ENCODE assay signal across 28 cellular contexts in the genomic region with DNA sequence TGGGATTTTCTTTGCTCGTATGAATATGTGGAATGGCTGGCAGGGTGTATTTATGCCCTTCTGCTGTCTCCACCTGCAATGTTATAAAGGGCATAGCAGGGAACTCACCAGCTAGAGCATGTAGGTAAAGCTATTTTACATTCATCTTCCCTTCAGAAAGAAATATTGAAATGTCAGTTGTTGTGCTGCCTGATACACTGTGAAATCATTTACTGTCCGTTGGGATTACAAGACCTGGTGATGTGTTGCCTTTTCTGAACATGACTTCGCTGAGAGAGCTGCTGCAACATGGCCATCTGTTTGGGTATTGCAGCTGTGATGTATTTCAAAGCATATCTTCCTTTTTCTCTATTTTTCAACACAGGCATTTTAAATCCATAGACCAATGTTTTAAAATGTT.
"Had no signal": no experiment of that assay in that cellular context is flagged by ENCODE, and none has a peak within 500 bp of the region (broad histone marks: within the 10 kb centered on the region; RNA-seq: fewer than 3 reads in every experiment).

No MANE protein-coding gene starts in this region.

- H3K4me3 ChIP-seq: stomach, suprapubic skin, testis, thoracic aorta, thyroid gland, tibial artery, tibial nerve, transverse colon, upper lobe of left lung, upper lobe of right lung, uterus, vagina had no signal

- H3K27me3 Mint-ChIP-seq: stimulated activated memory B cell treated with anti-CD40 and anti-IgM and Interleukin-4, amounts not matched to agents 10 μg/mL and 1 μg/mL and 100 μg/mL, for 72 hours; stimulated activated naive B cell treated with anti-CD40 and anti-IgM and Interleukin-4, amounts not matched to agents 10 μg/mL and 1 μg/mL and 100 μg/mL, for 72 hours; stimulated activated naive CD8-positive, alpha-beta T cell treated with anti-CD3 and anti-CD28 coated beads, Interleukin-15, amount 100 ng/mL, for 72 hours; stimulated activated naive CD8-positive, alpha-beta T cell treated with anti-CD3 and anti-CD28 coated beads, Interleukin-15, Interleukin-2, amounts not matched to agents 100 ng/mL and 50 ng/mL, for 24 hours; type B pancreatic cell had no signal

- H3K4me1 ChIP-seq: stomach, suprapubic skin, testis, thyroid gland, tibial artery, tibial nerve, transverse colon, upper lobe of left lung, upper lobe of right lung, uterus, vagina had no signal

- H3K9me3 Mint-ChIP-seq: stimulated activated memory B cell treated with anti-CD40 and anti-IgM and Interleukin-4, amounts not matched to agents 10 μg/mL and 1 μg/mL and 100 μg/mL, for 72 hours; type B pancreatic cell had no signal

- H3K36me3 ChIP-seq: stomach, suprapubic skin, thoracic aorta, thyroid gland, tibial artery, tibial nerve, transverse colon, upper lobe of left lung, upper lobe of right lung, uterus, vagina had no signal

- H3K4me1 Mint-ChIP-seq: stimulated activated effector memory CD8-positive, alpha-beta T cell treated with anti-CD3 and anti-CD28 coated beads, Interleukin-12 subunit alpha, Interleukin-12 subunit beta, amount 100 ng/mL, for 72 hours; stimulated activated memory B cell treated with anti-CD40 and anti-IgM and Interleukin-4, amounts not matched to agents 10 μg/mL and 1 μg/mL and 100 μg/mL, for 72 hours; stimulated activated naive B cell treated with anti-CD40 and anti-IgM and Interleukin-4, amounts not matched to agents 10 μg/mL and 1 μg/mL and 100 μg/mL, for 72 hours; stimulated activated naive CD8-positive, alpha-beta T cell treated with anti-CD3 and anti-CD28 coated beads, Interleukin-15, amount 100 ng/mL, for 72 hours had no signal

- H3K27ac ChIP-seq: stomach, suprapubic skin, testis, thoracic aorta, thyroid gland, tibial artery, tibial nerve, transverse colon, upper lobe of left lung, upper lobe of right lung, uterus, vagina had no signal

- H3K36me3 Mint-ChIP-seq: stimulated activated effector memory CD8-positive, alpha-beta T cell treated with anti-CD3 and anti-CD28 coated beads, Interleukin-12 subunit alpha, Interleukin-12 subunit beta, amount 100 ng/mL, for 72 hours; stimulated activated memory B cell treated with anti-CD40 and anti-IgM and Interleukin-4, amounts not matched to agents 10 μg/mL and 1 μg/mL and 100 μg/mL, for 72 hours; stimulated activated naive B cell treated with anti-CD40 and anti-IgM and Interleukin-4, amounts not matched to agents 10 μg/mL and 1 μg/mL and 100 μg/mL, for 72 hours; type B pancreatic cell had no signal

- DNase-seq: stimulated activated CD4-positive, alpha-beta T cell treated with anti-CD3 and anti-CD28 coated beads, Interleukin-2, amount 100 ng/mL, for 48 hours; stimulated activated CD4-positive, alpha-beta T cell treated with anti-CD3 and anti-CD28 coated beads, Interleukin-4, amount 100 ng/mL, for 1 hour; stimulated activated CD4-positive, alpha-beta T cell treated with anti-CD3 and anti-CD28 coated beads, Interleukin-4, amount 100 ng/mL, for 24 hours; stimulated activated CD4-positive, alpha-beta T cell treated with anti-CD3 and anti-CD28 coated beads, Interleukin-4, amount 100 ng/mL, for 4 hours; stimulated activated CD8-positive, alpha-beta memory T cell treated with anti-CD3 and anti-CD28 coated beads, Interleukin-4, amount 100 ng/mL, for 48 hours; stimulated activated naive B cell treated with anti-CD40 and anti-IgM and Interleukin-4, amounts not matched to agents 10 μg/mL and 1 μg/mL and 100 μg/mL, for 72 hours; stimulated activated naive CD4-positive, alpha-beta T cell; stimulated activated naive CD4-positive, alpha-beta T cell treated with Interleukin-2 at 50 U/mL for 16 hours; stimulated activated naive CD8-positive, alpha-beta T cell treated with anti-CD3 and anti-CD28 coated beads, Interleukin-15, amount 100 ng/mL, for 72 hours; stimulated activated naive CD8-positive, alpha-beta T cell treated with anti-CD3 and anti-CD28 coated beads, Interleukin-15, Interleukin-2, amounts not matched to agents 100 U/mL and 50 U/mL, for 24 hours; stomach; substantia nigra; testis; thyroid gland; tibial artery; transverse colon; trophoblast cell; upper lobe of left lung; upper lobe of right lung; uterus had no signal

- H3K4me3 Mint-ChIP-seq: stimulated activated effector memory CD8-positive, alpha-beta T cell treated with anti-CD3 and anti-CD28 coated beads, Interleukin-12 subunit alpha, Interleukin-12 subunit beta, amount 100 ng/mL, for 72 hours; stimulated activated memory B cell treated with anti-CD40 and anti-IgM and Interleukin-4, amounts not matched to agents 10 μg/mL and 1 μg/mL and 100 μg/mL, for 72 hours; stimulated activated naive B cell treated with anti-CD40 and anti-IgM and Interleukin-4, amounts not matched to agents 10 μg/mL and 1 μg/mL and 100 μg/mL, for 72 hours; stimulated activated naive CD8-positive, alpha-beta T cell treated with anti-CD3 and anti-CD28 coated beads, Interleukin-15, amount 100 ng/mL, for 72 hours; stimulated activated naive CD8-positive, alpha-beta T cell treated with anti-CD3 and anti-CD28 coated beads, Interleukin-15, Interleukin-2, amounts not matched to agents 100 ng/mL and 50 ng/mL, for 24 hours; type B pancreatic cell had no signal

- H3K9me3 ChIP-seq: stomach, suprapubic skin, testis, thoracic aorta, thyroid gland, tibial artery, tibial nerve, transverse colon, upper lobe of left lung, upper lobe of right lung, uterus, vagina had no signal

- H3K27me3 ChIP-seq: stomach, suprapubic skin, testis, thyroid gland, tibial artery, tibial nerve, transverse colon, upper lobe of left lung, upper lobe of right lung, uterus, vagina had no signal

- ATAC-seq: stimulated activated effector memory CD8-positive, alpha-beta T cell treated with anti-CD3 and anti-CD28 coated beads, Interleukin-12 subunit alpha, Interleukin-12 subunit beta, amount 100 ng/mL, for 72 hours; stimulated activated memory B cell treated with anti-CD40 and anti-IgM and Interleukin-4, amounts not matched to agents 10 μg/mL and 1 μg/mL and 100 μg/mL, for 72 hours; stimulated activated naive B cell treated with anti-CD40 and anti-IgM and Interleukin-4, amounts not matched to agents 10 μg/mL and 1 μg/mL and 100 μg/mL, for 72 hours; stimulated activated naive CD8-positive, alpha-beta T cell treated with anti-CD3 and anti-CD28 coated beads, Interleukin-15, amount 100 ng/mL, for 72 hours; stimulated activated naive CD8-positive, alpha-beta T cell treated with anti-CD3 and anti-CD28 coated beads, Interleukin-15, Interleukin-2, amounts not matched to agents 100 U/mL and 50 U/mL, for 24 hours; upper lobe of right lung had no signal

- H3K27ac Mint-ChIP-seq: stimulated activated effector memory CD8-positive, alpha-beta T cell treated with anti-CD3 and anti-CD28 coated beads, Interleukin-12 subunit alpha, Interleukin-12 subunit beta, amount 100 ng/mL, for 72 hours; stimulated activated memory B cell treated with anti-CD40 and anti-IgM and Interleukin-4, amounts not matched to agents 10 μg/mL and 1 μg/mL and 100 μg/mL, for 72 hours; stimulated activated naive B cell treated with anti-CD40 and anti-IgM and Interleukin-4, amounts not matched to agents 10 μg/mL and 1 μg/mL and 100 μg/mL, for 72 hours; stimulated activated naive CD8-positive, alpha-beta T cell treated with anti-CD3 and anti-CD28 coated beads, Interleukin-15, amount 100 ng/mL, for 72 hours; stimulated activated naive CD8-positive, alpha-beta T cell treated with anti-CD3 and anti-CD28 coated beads, Interleukin-15, Interleukin-2, amounts not matched to agents 100 ng/mL and 50 ng/mL, for 24 hours; type B pancreatic cell had no signal
